ENCODE assay signal across 16 cellular contexts in genomic region chr1:37905624-37906196, GRCh38. TPM values are rescaled to one million over a fixed set of nuclear protein-coding genes. Genes with fewer than 3 reads are reported as not detected.
DNase-seq lines count a peak whose midpoint lies in the region; ATAC-seq and TF ChIP-seq lines count a peak whose summit lies in the region.
"Had no signal": no experiment of that assay in that cellular context is flagged by ENCODE, and none has a peak within 500 bp of the region (broad histone marks: within the 10 kb centered on the region; RNA-seq: fewer than 3 reads in every experiment).

No MANE protein-coding gene starts in this region.

- DNase-seq in DMS53 (lab: John Stamatoyannopoulos, UW) (peak; percentile 8), DMS53 treated with DMSO at 0.1 percent for 48 hours (lab: John Stamatoyannopoulos, UW; ENCODE audit: unreplicated experiment) (no peak), adipocyte (ENCODE audit: low read depth) (peak; percentile 15), fibroblast of peridontal ligament (ENCODE audit: extremely low read depth) (peak; percentile 15), GM13976 (ENCODE audit: low spot score) (no peak), dedifferentiated amniotic fluid mesenchymal stem cell (ENCODE audit: extremely low spot score) (no peak)
- DNase-seq in activated CD8-positive, alpha-beta T cell treated with anti-CD3 and anti-CD28 coated beads for 36 hours = no peak
- DNase-seq: 8988T; AML-193; Caco-2; CD8-positive, alpha-beta memory T cell; GF-D8; GOT3; H9 had no signal

- H3K27ac Mint-ChIP-seq in activated CD8-positive, alpha-beta T cell treated with anti-CD3 and anti-CD28 coated beads for 36 hours = no peak overlapping the region
- H3K27ac Mint-ChIP-seq: H9 had no signal

- H3K4me3 ChIP-seq in adipocyte (ENCODE audit: low read length) = no peak overlapping the region
- H3K4me3 ChIP-seq: BLaER1 had no signal

- H3K9me3 ChIP-seq in adipocyte (ENCODE audit: control insufficient read depth, low read length) = peaks cover 6% of the 10 kb centered on the region
- H3K9me3 ChIP-seq: Caco-2 had no signal

- intact Hi-C loops in activated CD8-positive, alpha-beta T cell treated with anti-CD3 and anti-CD28 coated beads for 36 hours (cut with micrococcal nuclease) = no loop called here

- peaks cover 26% of the 10 kb centered on the region for H3K36me3 ChIP-seq in adipocyte (ENCODE audit: control insufficient read depth, insufficient read depth, low read length, severe bottlenecking)

- H3K4me1 ChIP-seq in adipocyte (ENCODE audit: control insufficient read depth, insufficient read depth, low read length) = peaks cover 4% of the 10 kb centered on the region
- H3K4me1 ChIP-seq: BLaER1 had no signal

- no peaks in the 10 kb centered on the region for H3K27me3 Mint-ChIP-seq in activated CD8-positive, alpha-beta T cell treated with anti-CD3 and anti-CD28 coated beads for 36 hours

- CTCF ChIA-PET in activated CD8-positive, alpha-beta T cell treated with anti-CD3 and anti-CD28 coated beads for 36 hours (lab: Charles Lee) = interaction anchor here (1.6 kb wide), 1 partner anchor 16 kb away, joined by 7 read pairs; no protein-coding TSS in a partner anchor

- peaks cover 14% of the 10 kb centered on the region for H3K9me3 Mint-ChIP-seq in activated CD8-positive, alpha-beta T cell treated with anti-CD3 and anti-CD28 coated beads for 36 hours

- no peaks in the 10 kb centered on the region for H3K27me3 ChIP-seq in adipocyte (replicated peaks; ENCODE audit: control insufficient read depth, insufficient read depth, low read length)
- H3K27me3 ChIP-seq: BLaER1 had no signal

- no peak for ATAC-seq in activated CD8-positive, alpha-beta T cell treated with anti-CD3 and anti-CD28 coated beads for 36 hours
- ATAC-seq: HepG2 had no signal

- no peak overlapping the region for H3K9ac ChIP-seq in adipocyte (ENCODE audit: low read length)
- H3K9ac ChIP-seq: BLaER1 had no signal

- peaks cover 15% of the 10 kb centered on the region for H3K4me1 Mint-ChIP-seq in activated CD8-positive, alpha-beta T cell treated with anti-CD3 and anti-CD28 coated beads for 36 hours (ENCODE audit: low read depth)

- in situ Hi-C loops in GM13976 (cut with MboI; ENCODE audit: low sequenced_read_pairs, unreplicated experiment) = no loop called here

- TF ChIP-seq CTCF in GM13976 (IDR thresholded peaks at IDR 0.05; ENCODE audit: borderline replicate concordance, control extremely low read depth, extremely low read depth, insufficient read depth, missing control alignments) = no peak
- no peak for TF ChIP-seq CTCF in activated CD8-positive, alpha-beta T cell treated with anti-CD3 and anti-CD28 coated beads for 36 hours (IDR thresholded peaks at IDR 0.05)

- H3K36me3 Mint-ChIP-seq in activated CD8-positive, alpha-beta T cell treated with anti-CD3 and anti-CD28 coated beads for 36 hours (ENCODE audit: low read depth) = peaks cover 32% of the 10 kb centered on the region

- no peak overlapping the region for H3K4me3 Mint-ChIP-seq in activated CD8-positive, alpha-beta T cell treated with anti-CD3 and anti-CD28 coated beads for 36 hours
- H3K4me3 Mint-ChIP-seq: CD8-positive, alpha-beta memory T cell; H9 had no signal

- POLR2A ChIA-PET in activated CD8-positive, alpha-beta T cell treated with anti-CD3 and anti-CD28 coated beads for 36 hours (lab: Charles Lee) = no interaction called here

RNA-seq across cellular contexts. Expression of gene INPP5B, which starts 41.1 kb away (rescaled TPM):
- 10 to 100 TPM; 27.7 to 29.1 TPM for total RNA-seq in activated CD8-positive, alpha-beta T cell treated with anti-CD3 and anti-CD28 coated beads for 36 hours

RNA-seq across cellular contexts. Expression of gene MTF1, which starts 46.3 kb away (rescaled TPM):
- total RNA-seq in activated CD8-positive, alpha-beta T cell treated with anti-CD3 and anti-CD28 coated beads for 36 hours = 10 to 100 TPM; 17.7 to 21.3 TPM

Comparison
In these comparisons a context has a peak if more than half of its experiments do, and no peak if none do; other contexts are left out.
1. DNase-seq: peak in DMS53 (single experiment), adipocyte (single experiment) and fibroblast of peridontal ligament (single experiment); none in DMS53 treated with DMSO at 0.1 percent for 48 hours (single experiment), GM13976 (single experiment), dedifferentiated amniotic fluid mesenchymal stem cell (single experiment) and activated CD8-positive, alpha-beta T cell treated with anti-CD3 and anti-CD28 coated beads for 36 hours (single experiment).